ENCODE assay signal across 15 cellular contexts in the genomic region with DNA sequence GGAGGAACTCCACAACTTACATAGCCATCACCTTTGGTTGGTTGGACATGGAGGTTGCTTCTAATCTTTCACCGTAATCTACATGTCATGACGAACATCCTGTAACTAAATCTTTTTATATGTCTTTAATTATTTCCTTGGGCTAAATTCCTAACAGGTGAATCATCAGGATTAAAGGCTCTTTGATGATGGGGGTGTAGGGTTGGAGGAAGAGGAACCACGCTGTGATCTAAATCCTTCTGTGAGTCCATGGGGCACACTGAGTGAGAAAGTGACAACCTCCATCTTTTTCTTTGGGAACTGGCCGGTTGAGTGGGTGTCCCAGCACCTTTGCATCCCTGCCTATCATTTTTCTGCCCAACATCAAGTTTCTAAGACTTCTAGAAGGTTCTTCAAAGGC. TPM values are rescaled to one million over a fixed set of nuclear protein-coding genes. Genes with fewer than 3 reads are reported as not detected.
DNase-seq lines count a peak whose midpoint lies in the region; ATAC-seq and TF ChIP-seq lines count a peak whose summit lies in the region.
"Had no signal": no experiment of that assay in that cellular context is flagged by ENCODE, and none has a peak within 500 bp of the region (broad histone marks: within the 10 kb centered on the region; RNA-seq: fewer than 3 reads in every experiment).

No MANE protein-coding gene starts in this region.

- H2BK5ac ChIP-seq in neuronal stem cell (ENCODE audit: low read length) = no peak overlapping the region

- H2BK120ac ChIP-seq in neuronal stem cell (ENCODE audit: low read depth, low read length) = no peak overlapping the region

- H2AFZ ChIP-seq in PC-9 (no peak overlapping the region), neuronal stem cell (ENCODE audit: low read length) (no peak overlapping the region)

- H3K79me2 ChIP-seq in PC-9 (ENCODE audit: low read depth) = no peaks in the 10 kb centered on the region

- H4K91ac ChIP-seq in neuronal stem cell (ENCODE audit: low read depth, low read length, poor library complexity) = no peak overlapping the region

- H3K9ac ChIP-seq in neuronal stem cell (ENCODE audit: low read depth, low read length, poor library complexity) = no peak overlapping the region

- peak overlapping the region; percentile 30 for H3K18ac ChIP-seq in neuronal stem cell (ENCODE audit: low read length)

- no peaks in the 10 kb centered on the region for H3K36me3 ChIP-seq in PC-9 (ENCODE audit: low read depth)
- H3K36me3 ChIP-seq in neuronal stem cell (replicated peaks in 1 of 2; ENCODE audit: control insufficient read depth in 2 of 2, insufficient read depth in 2 of 2, low read length in 2 of 2) = no peaks in the 10 kb centered on the region
- H3K36me3 ChIP-seq: Peyer's patch had no signal

- H2BK12ac ChIP-seq in neuronal stem cell (ENCODE audit: low read length) = no peak overlapping the region

- no peak overlapping the region for H2BK15ac ChIP-seq in neuronal stem cell (ENCODE audit: low read length)

- no peak overlapping the region for H3K23ac ChIP-seq in neuronal stem cell (ENCODE audit: low read depth, low read length, poor library complexity)

- no peaks in the 10 kb centered on the region for H4K20me1 ChIP-seq in PC-9 (ENCODE audit: insufficient read depth)

- no CpG with 5 or more reads among the region's 4 CpGs for WGBS in neuronal stem cell (ENCODE audit: extremely low coverage in 2 of 2, insufficient read length in 2 of 2, insufficient replicate concordance in 1 of 2), 2 donors
- 72% methylated on average over 4 of the region's 4 CpGs for WGBS in right cardiac atrium

- intact Hi-C loops in PC-9 (cut with micrococcal nuclease; ENCODE audit: unreplicated experiment) (loop anchor here (1.0 to 5.0 kb wide), 4 partner anchors 25 to 251 kb away; a partner anchor contains a TSS), right cardiac atrium (cut with DNase I) (loop anchor here in 1 of 4 donors (10.0 kb wide), 1 partner anchor 883 kb away; no protein-coding TSS in a partner anchor)

- no peak overlapping the region for H3K4ac ChIP-seq in neuronal stem cell (ENCODE audit: low read length)

- CTCF ChIA-PET in PC-9 (lab: Charles Lee) = interaction anchor here (0.5 to 0.7 kb wide), 4 partner anchors 22 to 169 kb away, joined by 3 to 6 read pairs (median 4); no protein-coding TSS in a partner anchor

- H3K4me3 ChIP-seq in PC-9 (no peak overlapping the region), neuronal stem cell (ENCODE audit: low read length in 2 of 2) (no peak overlapping the region), right cardiac atrium (ENCODE audit: low read length) (no peak overlapping the region)
- H3K4me3 ChIP-seq: body of pancreas, Peyer's patch had no signal

- peaks cover 4% of the 10 kb centered on the region; the same call in 1 of the 2 replicates for H3K9me3 ChIP-seq in PC-9 (ENCODE audit: insufficient read depth, low read depth)
- no peaks in the 10 kb centered on the region for H3K9me3 ChIP-seq in neuronal stem cell (replicated peaks in 1 of 2; ENCODE audit: control insufficient read depth in 2 of 2, insufficient read depth in 1 of 2, low read depth in 1 of 2, low read length in 2 of 2)
- H3K9me3 ChIP-seq in right cardiac atrium (ENCODE audit: control insufficient read depth, low read length) = no peaks in the 10 kb centered on the region
- H3K9me3 ChIP-seq: body of pancreas, Peyer's patch had no signal

- peaks cover 12% of the 10 kb centered on the region; the same call in 1 of the 2 replicates for H3F3A ChIP-seq in PC-9 (ENCODE audit: insufficient read depth, low read depth)

- POLR2A ChIA-PET in PC-9 (lab: Charles Lee; ENCODE audit: unreplicated experiment) = interaction anchor here (0.6 kb wide), 1 partner anchor 1572 kb away, joined by 3 read pairs; no protein-coding TSS in a partner anchor

- H3K79me1 ChIP-seq in neuronal stem cell (ENCODE audit: low read depth, low read length) = no peaks in the 10 kb centered on the region

- no peak for TF ChIP-seq CTCF in PC-9 (conservative IDR thresholded peaks at IDR 0.05)

- H3K4me2 ChIP-seq in PC-9 = peak overlapping the region; percentile 58
- H3K4me2 ChIP-seq in neuronal stem cell (ENCODE audit: insufficient read depth, low read length, poor library complexity, severe bottlenecking) = no peak overlapping the region

- no peak overlapping the region for H3K14ac ChIP-seq in neuronal stem cell (ENCODE audit: low read length)

- H4K8ac ChIP-seq in neuronal stem cell (ENCODE audit: low read depth, low read length) = no peak overlapping the region

- H3K27ac ChIP-seq in PC-9 = peak overlapping the region; percentile 50
- H3K27ac ChIP-seq in epithelial cell of prostate = peak overlapping the region; percentile 30
- H3K27ac ChIP-seq in neuronal stem cell (replicated peaks; ENCODE audit: low read length) = no peak overlapping the region
- no peak overlapping the region for H3K27ac ChIP-seq in right cardiac atrium (ENCODE audit: low read length)

- peaks cover 40% of the 10 kb centered on the region for H3K4me1 ChIP-seq in PC-9 (replicated peaks; ENCODE audit: insufficient read depth)
- peaks cover 0 to 17% of the 10 kb centered on the region in 2 donors for H3K4me1 ChIP-seq in neuronal stem cell (ENCODE audit: control insufficient read depth in 2 of 2, insufficient read depth in 1 of 2, low read depth in 1 of 2, low read length in 2 of 2)
- H3K4me1 ChIP-seq in right cardiac atrium (ENCODE audit: control insufficient read depth, insufficient read depth, low read length) = peaks cover 7% of the 10 kb centered on the region

- H3K27me3 ChIP-seq in PC-9 (ENCODE audit: insufficient read depth, low read depth) (no peaks in the 10 kb centered on the region), neuronal stem cell (ENCODE audit: control insufficient read depth in 3 of 3, insufficient read depth in 3 of 3, low read depth in 1 of 3, low read length in 3 of 3) (peaks cover 0 to 9% (median 0%) of the 10 kb centered on the region in 3 experiments), right cardiac atrium (ENCODE audit: control insufficient read depth, insufficient read depth) (no peaks in the 10 kb centered on the region)
- H3K27me3 ChIP-seq: body of pancreas, Peyer's patch had no signal

- BruUV-seq in PC-9 (replicated peaks; lab: Mats Ljungman, UMichigan) = no TSS peak

- ATAC-seq in right cardiac atrium = no peak
- ATAC-seq: body of pancreas; naive thymus-derived CD8-positive, alpha-beta T cell had no signal

- H2AK5ac ChIP-seq in neuronal stem cell (ENCODE audit: low read depth, low read length) = no peak overlapping the region

- DNase-seq in EH (ENCODE audit: low read depth) (peak; percentile 89), PC-9 (peak; percentile 35 to 95), epithelial cell of prostate (ENCODE audit: low read depth, low spot score) (peak; percentile 60), neuronal stem cell (ENCODE audit: low spot score) (no peak), NOMO-1 treated with DMSO at 0.1 percent for 48 hours (lab: John Stamatoyannopoulos, UW; ENCODE audit: unreplicated experiment) (no peak), right cardiac atrium (no peak), T-helper 2 cell (no peak)
- no peak for DNase-seq in activated CD8-positive, alpha-beta memory T cell treated with anti-CD3 and anti-CD28 coated beads, Interleukin-2, amount 50 U/mL, for 4 hours
- DNase-seq: activated T-cell treated with anti-CD3 and anti-CD28 coated beads for 4 hours; body of pancreas; erythroblast; KG1; naive thymus-derived CD8-positive, alpha-beta T cell; NCI-H2171; Peyer's patch had no signal

- H3K9me2 ChIP-seq in PC-9 (ENCODE audit: insufficient read depth) = no peaks in the 10 kb centered on the region

RNA-seq across cellular contexts. Expression of a gene that starts 31.1 kb away (rescaled TPM):
- total RNA-seq in PC-9 (2021) (1.1 and 1.4 TPM in 2 replicates), right cardiac atrium (1 to 10 TPM; 1.9 to 2.7 (median 2.2) TPM)
- polyA plus RNA-seq in neuronal stem cell (2013, experiment 1 of 2) = 1.5 TPM
- 1.5 TPM for polyA plus RNA-seq in neuronal stem cell (2013, experiment 2 of 2)
- 2.9 TPM for polyA plus RNA-seq in right cardiac atrium
- total RNA-seq: body of pancreas had no signal

Comparison
In these comparisons a context has a peak if more than half of its experiments do, and no peak if none do; other contexts are left out.
1. DNase-seq: peak in EH (single experiment), PC-9 (2 of 2) and epithelial cell of prostate (single experiment); none in neuronal stem cell (single experiment), activated CD8-positive, alpha-beta memory T cell treated with anti-CD3 and anti-CD28 coated beads, Interleukin-2, amount 50 U/mL, for 4 hours (single experiment), NOMO-1 treated with DMSO at 0.1 percent for 48 hours (single experiment), right cardiac atrium (0 of 3) and T-helper 2 cell (0 of 5).
2. H3K27ac ChIP-seq: peak in PC-9 (single experiment) and epithelial cell of prostate (single experiment); none in neuronal stem cell (single experiment) and right cardiac atrium (single experiment).